Comparison of ENCODE assay signal across 8 cellular contexts in the genomic region with DNA sequence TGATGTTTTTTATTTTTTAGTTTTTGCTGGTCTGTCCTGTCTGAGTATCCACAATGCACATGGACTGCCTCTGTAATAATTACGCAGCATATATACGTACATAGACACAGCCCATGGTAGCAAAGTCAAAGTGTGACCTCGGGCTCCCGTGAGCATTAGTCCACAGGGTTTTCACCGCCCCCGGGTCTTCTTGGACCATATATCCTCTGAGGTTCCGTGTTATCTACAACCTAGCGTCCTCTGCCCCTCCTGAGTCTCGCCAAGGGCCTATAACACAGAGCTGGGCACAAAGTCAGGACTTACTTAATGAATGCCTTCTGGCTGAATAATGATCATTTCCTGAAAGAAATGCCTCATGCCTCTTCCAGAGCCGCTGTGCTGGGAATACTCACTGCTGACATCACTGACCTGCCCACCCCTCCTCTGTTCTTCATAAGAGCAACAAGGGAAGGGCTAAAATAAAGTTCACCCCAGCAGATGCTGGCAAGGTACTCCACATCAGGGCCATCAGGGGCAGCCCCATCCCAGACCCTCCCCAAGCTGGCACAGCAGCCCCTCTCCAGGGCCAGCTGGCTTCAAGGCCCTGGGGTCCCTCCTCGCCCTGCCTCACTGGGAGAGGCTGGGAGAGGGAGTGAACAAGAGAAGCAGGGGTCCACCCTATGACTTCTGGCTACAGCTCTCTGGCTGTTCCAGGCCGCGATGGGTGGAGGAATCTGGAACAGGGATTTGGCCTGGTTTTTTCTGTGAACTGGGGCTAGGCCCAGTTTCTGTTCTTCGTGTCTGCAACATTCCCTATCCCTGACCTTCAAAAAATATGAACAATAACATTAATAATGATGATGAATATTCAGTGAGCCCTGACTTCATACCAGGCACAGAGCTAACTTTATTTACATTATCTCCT. TPM values are rescaled to one million over a fixed set of nuclear protein-coding genes. Genes with fewer than 3 reads are reported as not detected.
DNase-seq lines count a peak whose midpoint lies in the region; ATAC-seq and TF ChIP-seq lines count a peak whose summit lies in the region.

No MANE protein-coding gene starts in this region.

- no peaks in the 10 kb centered on the region for H3K9me3 Mint-ChIP-seq in naive B cell

- H3K27me3 ChIP-seq in dorsolateral prefrontal cortex = no peaks in the 10 kb centered on the region

- no peaks in the 10 kb centered on the region for H3K27me3 Mint-ChIP-seq in naive B cell

- H3K36me3 Mint-ChIP-seq in naive B cell = no peaks in the 10 kb centered on the region

- H3K27ac Mint-ChIP-seq in naive B cell = peak overlapping the region; percentile 96 to 99 (median 99)

- ATAC-seq in naive B cell (ENCODE audit: low read depth in 2 of 2) (peak in 1 of 2 donors; percentile 8), HG02610 (IDR thresholded peaks at IDR 0.05; ENCODE audit: unreplicated experiment) (no peak), HG03469 (IDR thresholded peaks at IDR 0.05; ENCODE audit: unreplicated experiment) (no peak)

- DNase-seq in AG08396 (ENCODE audit: low spot score) (peak; percentile 53), NAMALWA (ENCODE audit: low spot score) (peak; percentile 36), dorsolateral prefrontal cortex (no peak), naive B cell (peak; percentile 42), H4 (ENCODE audit: low spot score) (no peak)
- DNase-seq in stimulated activated naive CD4-positive, alpha-beta T cell (lab: John Stamatoyannopoulos, UW) = no peak

- H3K4me3 ChIP-seq in dorsolateral prefrontal cortex = peak overlapping the region in 51 of 59 donors; percentile 9 to 69 (median 54)

- TF ChIP-seq CTCF in dorsolateral prefrontal cortex (IDR thresholded peaks at IDR 0.05 in 54 of 56, conservative IDR thresholded peaks at IDR 0.05 in 2 of 56; ENCODE audit: low read depth in 1 of 56, partially characterized antibody in 56 of 56) = no peak

- peak overlapping the region in 58 of 59 donors; percentile 66 to 98 (median 92) for H3K27ac ChIP-seq in dorsolateral prefrontal cortex

- H3K4me3 Mint-ChIP-seq in naive B cell = peak overlapping the region; percentile 86 to 96 (median 90)

- H3K4me1 Mint-ChIP-seq in naive B cell = peaks cover 73 to 99% (median 94%) of the 10 kb centered on the region in 3 donors

- intact Hi-C loops in dorsolateral prefrontal cortex (cut with DNase I) = no loop called here

RNA-seq across cellular contexts. Expression of gene HDAC7, which starts 7.9 kb away (rescaled TPM):
- total RNA-seq in dorsolateral prefrontal cortex = 10 to 100 TPM; 25.9 to 77.6 (median 46.8) TPM
- 10 to 100 TPM in 1 of 6 donors, 1 to 10 TPM in 5; 4.5 to 17.1 (median 7.0) TPM for polyA plus RNA-seq in naive B cell (ENCODE audit: low read depth in 6 of 6)
- total RNA-seq in H4 (2014; rRNA removed; shearing (Covaris generic)) = 10.0 and 13.7 TPM in 2 replicates

RNA-seq across cellular contexts. Expression of gene SLC48A1, which starts 38.8 kb away (rescaled TPM):
- 100 to 1,000 TPM in 84 of 120 experiments, 10 to 100 TPM in 36; 71.9 to 264 (median 114) TPM for total RNA-seq in dorsolateral prefrontal cortex
- polyA plus RNA-seq in naive B cell (ENCODE audit: low read depth in 6 of 6) = 10 to 100 TPM; 12.2 to 18.3 (median 13.9) TPM
- 11.9 and 14.0 TPM in 2 replicates for total RNA-seq in H4 (2014; rRNA removed; shearing (Covaris generic))

RNA-seq across cellular contexts. Expression of gene RAPGEF3, which starts 53.2 kb away (rescaled TPM):
- total RNA-seq in dorsolateral prefrontal cortex = 100 to 1,000 TPM in 51 of 120 experiments, 10 to 100 TPM in 69; 33.3 to 206 (median 93.7) TPM
- polyA plus RNA-seq in naive B cell (ENCODE audit: low read depth in 6 of 6) = 1 to 10 TPM in 2 of 6 donors, under 1 TPM in 3, not detected in 1; 0.39 to 2.6 (median 0.52) TPM
- 2.0 and 3.0 TPM in 2 replicates for total RNA-seq in H4 (2014; rRNA removed; shearing (Covaris generic))

Comparison
In these comparisons a context has a peak if more than half of its experiments do, and no peak if none do; other contexts are left out.
1. DNase-seq: peak in AG08396 (single experiment), NAMALWA (single experiment) and naive B cell (single experiment); none in dorsolateral prefrontal cortex (0 of 10), stimulated activated naive CD4-positive, alpha-beta T cell (0 of 6) and H4 (single experiment).